ENCODE assay signal across 1 cellular context in the genomic region with DNA sequence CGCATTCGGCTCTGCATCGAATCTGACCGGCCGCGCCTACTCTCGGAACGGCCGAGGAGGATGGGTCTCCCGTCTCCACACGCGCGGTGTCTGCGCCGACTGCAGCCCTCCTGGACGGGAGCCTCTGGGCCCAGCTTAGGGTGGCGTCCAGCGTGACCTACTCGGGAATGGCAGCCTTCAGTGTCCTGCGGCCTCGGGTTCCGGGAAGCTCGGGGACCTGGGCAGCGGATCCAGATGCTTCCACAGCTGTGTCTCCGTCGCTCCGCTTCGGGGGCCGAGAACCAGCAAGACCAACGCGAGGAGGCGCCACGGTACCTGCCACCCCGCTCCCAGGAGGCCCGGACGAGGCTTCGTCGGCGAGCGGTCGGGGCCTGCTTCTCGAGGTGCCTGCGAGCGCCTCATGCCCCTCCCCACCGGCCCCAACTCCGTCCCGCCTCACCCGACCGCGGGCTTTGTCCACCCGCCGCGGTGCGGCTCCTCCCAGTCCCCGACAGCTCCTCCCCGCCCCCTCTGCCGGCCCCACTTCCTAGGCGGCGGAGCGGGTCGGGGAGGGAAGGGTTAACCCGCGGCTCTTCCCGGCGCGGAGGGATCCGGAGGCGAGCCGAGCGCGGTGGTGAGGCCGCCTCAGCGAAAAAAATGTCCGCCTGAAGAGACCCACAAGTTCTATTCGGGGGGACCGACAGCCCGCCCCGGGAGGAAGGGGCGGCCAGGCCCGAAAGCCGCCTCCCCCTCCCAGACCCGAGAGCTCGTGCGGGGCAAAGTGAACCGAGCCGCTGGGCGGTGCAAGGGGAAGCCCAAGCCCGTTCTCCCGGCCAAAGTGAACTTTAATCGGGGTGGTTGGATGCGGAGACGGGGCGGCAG.
A peak's percentile ranks its signal among the peaks of the same experiment; 100 is the strongest.
TF ChIP-seq lines count a peak whose summit lies in the region.

A gene (plus strand): TSS at position 599 of the 861 bp plus-strand sequence. CDS start 1,270 bp downstream, outside the sequence.

TF ChIP-seq in HepG2, 621 proteins besides CTCF, POLR2A, EP300 and RAD21 (continued from another document and continues in another):
- TF ChIP-seq, protein P1, sequence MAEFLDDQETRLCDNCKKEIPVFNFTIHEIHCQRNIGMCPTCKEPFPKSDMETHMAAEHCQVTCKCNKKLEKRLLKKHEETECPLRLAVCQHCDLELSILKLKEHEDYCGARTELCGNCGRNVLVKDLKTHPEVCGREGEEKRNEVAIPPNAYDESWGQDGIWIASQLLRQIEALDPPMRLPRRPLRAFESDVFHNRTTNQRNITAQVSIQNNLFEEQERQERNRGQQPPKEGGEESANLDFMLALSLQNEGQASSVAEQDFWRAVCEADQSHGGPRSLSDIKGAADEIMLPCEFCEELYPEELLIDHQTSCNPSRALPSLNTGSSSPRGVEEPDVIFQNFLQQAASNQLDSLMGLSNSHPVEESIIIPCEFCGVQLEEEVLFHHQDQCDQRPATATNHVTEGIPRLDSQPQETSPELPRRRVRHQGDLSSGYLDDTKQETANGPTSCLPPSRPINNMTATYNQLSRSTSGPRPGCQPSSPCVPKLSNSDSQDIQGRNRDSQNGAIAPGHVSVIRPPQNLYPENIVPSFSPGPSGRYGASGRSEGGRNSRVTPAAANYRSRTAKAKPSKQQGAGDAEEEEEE (CRISPR knock-in tag; IDR thresholded peaks at IDR 0.05; ENCODE audit: borderline replicate concordance) = no peak
- TF ChIP-seq MTA1 (CRISPR knock-in tag; IDR thresholded peaks at IDR 0.05; ENCODE audit: borderline replicate concordance) = peak; percentile 90; the same call in 1 of the 2 replicates
- no peak for TF ChIP-seq NFE2L1 (CRISPR knock-in tag; IDR thresholded peaks at IDR 0.05; ENCODE audit: borderline replicate concordance)
- TF ChIP-seq, protein P2, sequence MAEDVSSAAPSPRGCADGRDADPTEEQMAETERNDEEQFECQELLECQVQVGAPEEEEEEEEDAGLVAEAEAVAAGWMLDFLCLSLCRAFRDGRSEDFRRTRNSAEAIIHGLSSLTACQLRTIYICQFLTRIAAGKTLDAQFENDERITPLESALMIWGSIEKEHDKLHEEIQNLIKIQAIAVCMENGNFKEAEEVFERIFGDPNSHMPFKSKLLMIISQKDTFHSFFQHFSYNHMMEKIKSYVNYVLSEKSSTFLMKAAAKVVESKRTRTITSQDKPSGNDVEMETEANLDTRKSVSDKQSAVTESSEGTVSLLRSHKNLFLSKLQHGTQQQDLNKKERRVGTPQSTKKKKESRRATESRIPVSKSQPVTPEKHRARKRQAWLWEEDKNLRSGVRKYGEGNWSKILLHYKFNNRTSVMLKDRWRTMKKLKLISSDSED (CRISPR knock-in tag; IDR thresholded peaks at IDR 0.05) = 0 out of 2 replicates have a peak, but pooled peaks have one; percentile 59
- TF ChIP-seq, protein P3, sequence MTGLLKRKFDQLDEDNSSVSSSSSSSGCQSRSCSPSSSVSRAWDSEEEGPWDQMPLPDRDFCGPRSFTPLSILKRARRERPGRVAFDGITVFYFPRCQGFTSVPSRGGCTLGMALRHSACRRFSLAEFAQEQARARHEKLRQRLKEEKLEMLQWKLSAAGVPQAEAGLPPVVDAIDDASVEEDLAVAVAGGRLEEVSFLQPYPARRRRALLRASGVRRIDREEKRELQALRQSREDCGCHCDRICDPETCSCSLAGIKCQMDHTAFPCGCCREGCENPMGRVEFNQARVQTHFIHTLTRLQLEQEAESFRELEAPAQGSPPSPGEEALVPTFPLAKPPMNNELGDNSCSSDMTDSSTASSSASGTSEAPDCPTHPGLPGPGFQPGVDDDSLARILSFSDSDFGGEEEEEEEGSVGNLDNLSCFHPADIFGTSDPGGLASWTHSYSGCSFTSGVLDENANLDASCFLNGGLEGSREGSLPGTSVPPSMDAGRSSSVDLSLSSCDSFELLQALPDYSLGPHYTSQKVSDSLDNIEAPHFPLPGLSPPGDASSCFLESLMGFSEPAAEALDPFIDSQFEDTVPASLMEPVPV (CRISPR knock-in tag; IDR thresholded peaks at IDR 0.05) = no peak
- TF ChIP-seq ZSCAN21 (CRISPR knock-in tag; IDR thresholded peaks at IDR 0.05; ENCODE audit: borderline replicate concordance) = peak; percentile 78; the same call in 1 of the 2 replicates
- TF ChIP-seq KLF6 (CRISPR knock-in tag; IDR thresholded peaks at IDR 0.05) = peak; percentile 70; the same call in 1 of the 2 replicates
- TF ChIP-seq KMT2B (CRISPR knock-in tag; IDR thresholded peaks at IDR 0.05) = peak; percentile 98
- peak; percentile 95 for TF ChIP-seq DMAP1 (CRISPR knock-in tag; IDR thresholded peaks at IDR 0.05)
- TF ChIP-seq, protein P4, sequence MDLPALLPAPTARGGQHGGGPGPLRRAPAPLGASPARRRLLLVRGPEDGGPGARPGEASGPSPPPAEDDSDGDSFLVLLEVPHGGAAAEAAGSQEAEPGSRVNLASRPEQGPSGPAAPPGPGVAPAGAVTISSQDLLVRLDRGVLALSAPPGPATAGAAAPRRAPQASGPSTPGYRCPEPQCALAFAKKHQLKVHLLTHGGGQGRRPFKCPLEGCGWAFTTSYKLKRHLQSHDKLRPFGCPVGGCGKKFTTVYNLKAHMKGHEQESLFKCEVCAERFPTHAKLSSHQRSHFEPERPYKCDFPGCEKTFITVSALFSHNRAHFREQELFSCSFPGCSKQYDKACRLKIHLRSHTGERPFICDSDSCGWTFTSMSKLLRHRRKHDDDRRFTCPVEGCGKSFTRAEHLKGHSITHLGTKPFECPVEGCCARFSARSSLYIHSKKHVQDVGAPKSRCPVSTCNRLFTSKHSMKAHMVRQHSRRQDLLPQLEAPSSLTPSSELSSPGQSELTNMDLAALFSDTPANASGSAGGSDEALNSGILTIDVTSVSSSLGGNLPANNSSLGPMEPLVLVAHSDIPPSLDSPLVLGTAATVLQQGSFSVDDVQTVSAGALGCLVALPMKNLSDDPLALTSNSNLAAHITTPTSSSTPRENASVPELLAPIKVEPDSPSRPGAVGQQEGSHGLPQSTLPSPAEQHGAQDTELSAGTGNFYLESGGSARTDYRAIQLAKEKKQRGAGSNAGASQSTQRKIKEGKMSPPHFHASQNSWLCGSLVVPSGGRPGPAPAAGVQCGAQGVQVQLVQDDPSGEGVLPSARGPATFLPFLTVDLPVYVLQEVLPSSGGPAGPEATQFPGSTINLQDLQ (CRISPR knock-in tag; IDR thresholded peaks at IDR 0.05) = peak; percentile 79; the same call in 1 of the 2 replicates
- TF ChIP-seq ETV5 (CRISPR knock-in tag; IDR thresholded peaks at IDR 0.05; ENCODE audit: borderline replicate concordance) = peak; percentile 86
- TF ChIP-seq, protein P5, sequence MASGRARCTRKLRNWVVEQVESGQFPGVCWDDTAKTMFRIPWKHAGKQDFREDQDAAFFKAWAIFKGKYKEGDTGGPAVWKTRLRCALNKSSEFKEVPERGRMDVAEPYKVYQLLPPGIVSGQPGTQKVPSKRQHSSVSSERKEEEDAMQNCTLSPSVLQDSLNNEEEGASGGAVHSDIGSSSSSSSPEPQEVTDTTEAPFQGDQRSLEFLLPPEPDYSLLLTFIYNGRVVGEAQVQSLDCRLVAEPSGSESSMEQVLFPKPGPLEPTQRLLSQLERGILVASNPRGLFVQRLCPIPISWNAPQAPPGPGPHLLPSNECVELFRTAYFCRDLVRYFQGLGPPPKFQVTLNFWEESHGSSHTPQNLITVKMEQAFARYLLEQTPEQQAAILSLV (CRISPR knock-in tag; IDR thresholded peaks at IDR 0.05; ENCODE audit: borderline replicate concordance) = peak; percentile 25; the same call in 1 of the 2 replicates
- TF ChIP-seq, protein P6, sequence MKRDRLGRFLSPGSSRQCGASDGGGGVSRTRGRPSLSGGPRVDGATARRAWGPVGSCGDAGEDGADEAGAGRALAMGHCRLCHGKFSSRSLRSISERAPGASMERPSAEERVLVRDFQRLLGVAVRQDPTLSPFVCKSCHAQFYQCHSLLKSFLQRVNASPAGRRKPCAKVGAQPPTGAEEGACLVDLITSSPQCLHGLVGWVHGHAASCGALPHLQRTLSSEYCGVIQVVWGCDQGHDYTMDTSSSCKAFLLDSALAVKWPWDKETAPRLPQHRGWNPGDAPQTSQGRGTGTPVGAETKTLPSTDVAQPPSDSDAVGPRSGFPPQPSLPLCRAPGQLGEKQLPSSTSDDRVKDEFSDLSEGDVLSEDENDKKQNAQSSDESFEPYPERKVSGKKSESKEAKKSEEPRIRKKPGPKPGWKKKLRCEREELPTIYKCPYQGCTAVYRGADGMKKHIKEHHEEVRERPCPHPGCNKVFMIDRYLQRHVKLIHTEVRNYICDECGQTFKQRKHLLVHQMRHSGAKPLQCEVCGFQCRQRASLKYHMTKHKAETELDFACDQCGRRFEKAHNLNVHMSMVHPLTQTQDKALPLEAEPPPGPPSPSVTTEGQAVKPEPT (CRISPR knock-in tag; IDR thresholded peaks at IDR 0.05; ENCODE audit: low read depth) = no peak
- TF ChIP-seq, protein P7, sequence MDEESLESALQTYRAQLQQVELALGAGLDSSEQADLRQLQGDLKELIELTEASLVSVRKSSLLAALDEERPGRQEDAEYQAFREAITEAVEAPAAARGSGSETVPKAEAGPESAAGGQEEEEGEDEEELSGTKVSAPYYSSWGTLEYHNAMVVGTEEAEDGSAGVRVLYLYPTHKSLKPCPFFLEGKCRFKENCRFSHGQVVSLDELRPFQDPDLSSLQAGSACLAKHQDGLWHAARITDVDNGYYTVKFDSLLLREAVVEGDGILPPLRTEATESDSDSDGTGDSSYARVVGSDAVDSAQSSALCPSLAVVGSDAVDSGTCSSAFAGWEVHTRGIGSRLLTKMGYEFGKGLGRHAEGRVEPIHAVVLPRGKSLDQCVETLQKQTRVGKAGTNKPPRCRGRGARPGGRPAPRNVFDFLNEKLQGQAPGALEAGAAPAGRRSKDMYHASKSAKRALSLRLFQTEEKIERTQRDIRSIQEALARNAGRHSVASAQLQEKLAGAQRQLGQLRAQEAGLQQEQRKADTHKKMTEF (CRISPR knock-in tag; IDR thresholded peaks at IDR 0.05) = peak; percentile 95
- TF ChIP-seq ZNF501 (CRISPR knock-in tag; IDR thresholded peaks at IDR 0.05) = peak; percentile 80
- TF ChIP-seq ZNF772 (CRISPR knock-in tag; IDR thresholded peaks at IDR 0.05) = peak; percentile 78; the same call in 1 of the 2 replicates
- TF ChIP-seq, protein P8, sequence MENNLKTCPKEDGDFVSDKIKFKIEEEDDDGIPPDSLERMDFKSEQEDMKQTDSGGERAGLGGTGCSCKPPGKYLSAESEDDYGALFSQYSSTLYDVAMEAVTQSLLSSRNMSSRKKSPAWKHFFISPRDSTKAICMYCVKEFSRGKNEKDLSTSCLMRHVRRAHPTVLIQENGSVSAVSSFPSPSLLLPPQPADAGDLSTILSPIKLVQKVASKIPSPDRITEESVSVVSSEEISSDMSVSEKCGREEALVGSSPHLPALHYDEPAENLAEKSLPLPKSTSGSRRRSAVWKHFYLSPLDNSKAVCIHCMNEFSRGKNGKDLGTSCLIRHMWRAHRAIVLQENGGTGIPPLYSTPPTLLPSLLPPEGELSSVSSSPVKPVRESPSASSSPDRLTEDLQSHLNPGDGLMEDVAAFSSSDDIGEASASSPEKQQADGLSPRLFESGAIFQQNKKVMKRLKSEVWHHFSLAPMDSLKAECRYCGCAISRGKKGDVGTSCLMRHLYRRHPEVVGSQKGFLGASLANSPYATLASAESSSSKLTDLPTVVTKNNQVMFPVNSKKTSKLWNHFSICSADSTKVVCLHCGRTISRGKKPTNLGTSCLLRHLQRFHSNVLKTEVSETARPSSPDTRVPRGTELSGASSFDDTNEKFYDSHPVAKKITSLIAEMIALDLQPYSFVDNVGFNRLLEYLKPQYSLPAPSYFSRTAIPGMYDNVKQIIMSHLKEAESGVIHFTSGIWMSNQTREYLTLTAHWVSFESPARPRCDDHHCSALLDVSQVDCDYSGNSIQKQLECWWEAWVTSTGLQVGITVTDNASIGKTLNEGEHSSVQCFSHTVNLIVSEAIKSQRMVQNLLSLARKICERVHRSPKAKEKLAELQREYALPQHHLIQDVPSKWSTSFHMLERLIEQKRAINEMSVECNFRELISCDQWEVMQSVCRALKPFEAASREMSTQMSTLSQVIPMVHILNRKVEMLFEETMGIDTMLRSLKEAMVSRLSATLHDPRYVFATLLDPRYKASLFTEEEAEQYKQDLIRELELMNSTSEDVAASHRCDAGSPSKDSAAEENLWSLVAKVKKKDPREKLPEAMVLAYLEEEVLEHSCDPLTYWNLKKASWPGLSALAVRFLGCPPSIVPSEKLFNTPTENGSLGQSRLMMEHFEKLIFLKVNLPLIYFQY (CRISPR knock-in tag; IDR thresholded peaks at IDR 0.05; ENCODE audit: borderline replicate concordance) = peak; percentile 93
- TF ChIP-seq FOXC1 (CRISPR knock-in tag; IDR thresholded peaks at IDR 0.05; ENCODE audit: borderline replicate concordance) = 0 out of 2 replicates have a peak, but pooled peaks have one; percentile 35
- TF ChIP-seq SMC3 (IDR thresholded peaks at IDR 0.05; ENCODE audit: low read length) = no peak
- TF ChIP-seq, protein P9, sequence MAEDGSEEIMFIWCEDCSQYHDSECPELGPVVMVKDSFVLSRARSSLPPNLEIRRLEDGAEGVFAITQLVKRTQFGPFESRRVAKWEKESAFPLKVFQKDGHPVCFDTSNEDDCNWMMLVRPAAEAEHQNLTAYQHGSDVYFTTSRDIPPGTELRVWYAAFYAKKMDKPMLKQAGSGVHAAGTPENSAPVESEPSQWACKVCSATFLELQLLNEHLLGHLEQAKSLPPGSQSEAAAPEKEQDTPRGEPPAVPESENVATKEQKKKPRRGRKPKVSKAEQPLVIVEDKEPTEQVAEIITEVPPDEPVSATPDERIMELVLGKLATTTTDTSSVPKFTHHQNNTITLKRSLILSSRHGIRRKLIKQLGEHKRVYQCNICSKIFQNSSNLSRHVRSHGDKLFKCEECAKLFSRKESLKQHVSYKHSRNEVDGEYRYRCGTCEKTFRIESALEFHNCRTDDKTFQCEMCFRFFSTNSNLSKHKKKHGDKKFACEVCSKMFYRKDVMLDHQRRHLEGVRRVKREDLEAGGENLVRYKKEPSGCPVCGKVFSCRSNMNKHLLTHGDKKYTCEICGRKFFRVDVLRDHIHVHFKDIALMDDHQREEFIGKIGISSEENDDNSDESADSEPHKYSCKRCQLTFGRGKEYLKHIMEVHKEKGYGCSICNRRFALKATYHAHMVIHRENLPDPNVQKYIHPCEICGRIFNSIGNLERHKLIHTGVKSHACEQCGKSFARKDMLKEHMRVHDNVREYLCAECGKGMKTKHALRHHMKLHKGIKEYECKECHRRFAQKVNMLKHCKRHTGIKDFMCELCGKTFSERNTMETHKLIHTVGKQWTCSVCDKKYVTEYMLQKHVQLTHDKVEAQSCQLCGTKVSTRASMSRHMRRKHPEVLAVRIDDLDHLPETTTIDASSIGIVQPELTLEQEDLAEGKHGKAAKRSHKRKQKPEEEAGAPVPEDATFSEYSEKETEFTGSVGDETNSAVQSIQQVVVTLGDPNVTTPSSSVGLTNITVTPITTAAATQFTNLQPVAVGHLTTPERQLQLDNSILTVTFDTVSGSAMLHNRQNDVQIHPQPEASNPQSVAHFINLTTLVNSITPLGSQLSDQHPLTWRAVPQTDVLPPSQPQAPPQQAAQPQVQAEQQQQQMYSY (CRISPR knock-in tag; IDR thresholded peaks at IDR 0.05) = peak; percentile 18; the same call in 1 of the 2 replicates
- peak; percentile 84; the same call in 1 of the 2 replicates for TF ChIP-seq SALL2 (CRISPR knock-in tag; IDR thresholded peaks at IDR 0.05)
- TF ChIP-seq, protein P10, sequence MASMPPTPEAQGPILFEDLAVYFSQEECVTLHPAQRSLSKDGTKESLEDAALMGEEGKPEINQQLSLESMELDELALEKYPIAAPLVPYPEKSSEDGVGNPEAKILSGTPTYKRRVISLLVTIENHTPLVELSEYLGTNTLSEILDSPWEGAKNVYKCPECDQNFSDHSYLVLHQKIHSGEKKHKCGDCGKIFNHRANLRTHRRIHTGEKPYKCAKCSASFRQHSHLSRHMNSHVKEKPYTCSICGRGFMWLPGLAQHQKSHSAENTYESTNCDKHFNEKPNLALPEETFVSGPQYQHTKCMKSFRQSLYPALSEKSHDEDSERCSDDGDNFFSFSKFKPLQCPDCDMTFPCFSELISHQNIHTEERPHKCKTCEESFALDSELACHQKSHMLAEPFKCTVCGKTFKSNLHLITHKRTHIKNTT (CRISPR knock-in tag; IDR thresholded peaks at IDR 0.05) = no peak
